In genomic region chr5:149961186-149961685, GRCh38 we compare ENCODE assay signal across 9 cellular contexts. TPM values are rescaled to one million over a fixed set of nuclear protein-coding genes. Genes with fewer than 3 reads are reported as not detected.
DNase-seq lines count a peak whose midpoint lies in the region; ATAC-seq and TF ChIP-seq lines count a peak whose summit lies in the region.
"Had no signal": no experiment of that assay in that cellular context is flagged by ENCODE, and none has a peak within 500 bp of the region (broad histone marks: within the 10 kb centered on the region; RNA-seq: fewer than 3 reads in every experiment).

No MANE protein-coding gene starts in this region.

- no peak for ATAC-seq in CD4-positive, alpha-beta T cell (ENCODE audit: poor library complexity)
- ATAC-seq in natural killer cell treated with Interleukin-12 subunit alpha and Interleukin-12 subunit beta and Interleukin-15 and Interleukin-18, amount 100 ng/mL, for 72 hours, result no peak
- ATAC-seq in GM21367 (IDR thresholded peaks at IDR 0.05; ENCODE audit: unreplicated experiment), result no peak

- TF ChIP-seq CTCF in CD4-positive, alpha-beta T cell (IDR thresholded peaks at IDR 0.05), result no peak
- TF ChIP-seq CTCF in dorsolateral prefrontal cortex (IDR thresholded peaks at IDR 0.05 in 54 of 56, conservative IDR thresholded peaks at IDR 0.05 in 2 of 56; ENCODE audit: low read depth in 1 of 56, partially characterized antibody in 56 of 56), result no peak

- no peak for DNase-seq in CD4-positive, alpha-beta T cell
- DNase-seq in M059J (ENCODE audit: low read depth) (peak; percentile 25), dorsolateral prefrontal cortex (no peak), HuH-7.5 (ENCODE audit: low spot score) (no peak), NCI-H2227 treated with DMSO at 0.1 percent for 48 hours (lab: John Stamatoyannopoulos, UW) (no peak), kidney glomerular epithelial cell (lab: John Stamatoyannopoulos, UW) (no peak)
- no peak for DNase-seq in natural killer cell treated with Interleukin-12 subunit alpha and Interleukin-12 subunit beta and Interleukin-15 and Interleukin-18, amount 100 ng/mL, for 72 hours (ENCODE audit: low spot score)

- H3K9me3 ChIP-seq in CD4-positive, alpha-beta T cell (ENCODE audit: control insufficient read depth, low read length), result no peaks in the 10 kb centered on the region

- H3K4me3 ChIP-seq in dorsolateral prefrontal cortex, result peak overlapping the region; percentile 70 to 99 (median 90)

- H3K27me3 ChIP-seq in CD4-positive, alpha-beta T cell (ENCODE audit: control insufficient read depth, insufficient read depth, low read length), result no peaks in the 10 kb centered on the region
- no peaks in the 10 kb centered on the region for H3K27me3 ChIP-seq in dorsolateral prefrontal cortex

- H3K36me3 Mint-ChIP-seq in CD4-positive, alpha-beta T cell (ENCODE audit: low read depth), result peaks cover 15% of the 10 kb centered on the region
- peaks cover 6% of the 10 kb centered on the region for H3K36me3 Mint-ChIP-seq in natural killer cell treated with Interleukin-12 subunit alpha and Interleukin-12 subunit beta and Interleukin-15 and Interleukin-18, amount 100 ng/mL, for 72 hours

- peak overlapping the region; percentile 75 for H3K27ac Mint-ChIP-seq in CD4-positive, alpha-beta T cell
- H3K27ac Mint-ChIP-seq in natural killer cell treated with Interleukin-12 subunit alpha and Interleukin-12 subunit beta and Interleukin-15 and Interleukin-18, amount 100 ng/mL, for 72 hours, result peak overlapping the region; percentile 95 to 98

- intact Hi-C loops in CD4-positive, alpha-beta T cell (cut with DNase I, micrococcal nuclease), result loop anchor here (5.0 kb wide), 2 partner anchors 41 to 229 kb away; partner anchors contain the start of genes HMGXB3 (in 1 of the 2), PPARGC1B (in 1 of the 2) and TIGD6 (in 1 of the 2)
- intact Hi-C loops in dorsolateral prefrontal cortex (cut with DNase I), result loop anchor here (2.0 to 10.0 kb wide), 4 partner anchors 40 to 326 kb away; partner anchors contain the start of genes HMGXB3 (in 2 of the 2) and TIGD6 (in 2 of the 2)

- POLR2A ChIA-PET in CD4-positive, alpha-beta T cell (lab: Charles Lee), result interaction anchor here (1.3 to 2.6 kb wide), 5 partner anchors 17 to 410 kb away, joined by 3 to 22 read pairs (median 4); partner anchors contain the start of genes CSNK1A1, HMGXB3, PPARGC1B and TIGD6

- H3K27ac ChIP-seq in CD4-positive, alpha-beta T cell (ENCODE audit: low read depth, low read length), result peak overlapping the region; percentile 67
- H3K27ac ChIP-seq in dorsolateral prefrontal cortex, result peak overlapping the region in 51 of 59 donors; percentile 37 to 95 (median 84)

- no peaks in the 10 kb centered on the region for H3K9me3 Mint-ChIP-seq in CD4-positive, alpha-beta T cell
- H3K9me3 Mint-ChIP-seq in natural killer cell treated with Interleukin-12 subunit alpha and Interleukin-12 subunit beta and Interleukin-15 and Interleukin-18, amount 100 ng/mL, for 72 hours, result no peaks in the 10 kb centered on the region

- CTCF ChIA-PET in CD4-positive, alpha-beta T cell (lab: Charles Lee), result interaction anchor here (0.9 to 2.3 kb wide), 3 partner anchors 30 to 127 kb away, joined by 3 to 11 read pairs (median 5); no protein-coding TSS in a partner anchor

- peak overlapping the region; percentile 93 for H3K4me3 Mint-ChIP-seq in CD4-positive, alpha-beta T cell
- H3K4me3 Mint-ChIP-seq in natural killer cell treated with Interleukin-12 subunit alpha and Interleukin-12 subunit beta and Interleukin-15 and Interleukin-18, amount 100 ng/mL, for 72 hours, result peak overlapping the region; percentile 97

- peaks cover 32% of the 10 kb centered on the region for H3K4me1 Mint-ChIP-seq in CD4-positive, alpha-beta T cell (ENCODE audit: low read depth)
- H3K4me1 Mint-ChIP-seq in natural killer cell treated with Interleukin-12 subunit alpha and Interleukin-12 subunit beta and Interleukin-15 and Interleukin-18, amount 100 ng/mL, for 72 hours (ENCODE audit: low read depth in 2 of 2), result peaks cover 34% of the 10 kb centered on the region in 2 donors

- H3K27me3 Mint-ChIP-seq in CD4-positive, alpha-beta T cell, result no peaks in the 10 kb centered on the region
- H3K27me3 Mint-ChIP-seq in natural killer cell treated with Interleukin-12 subunit alpha and Interleukin-12 subunit beta and Interleukin-15 and Interleukin-18, amount 100 ng/mL, for 72 hours, result peaks cover 0 to 2% of the 10 kb centered on the region in 2 donors

RNA-seq across cellular contexts. Expression of gene SLC26A2, which starts 0.7 kb away (rescaled TPM):
- 1 to 10 TPM; 2.8 to 4.2 TPM for total RNA-seq in CD4-positive, alpha-beta T cell
- 11.9 and 17.5 TPM in 2 replicates for total RNA-seq in M059J (2014; rRNA removed; shearing (Covaris generic))
- 10 to 100 TPM in 16 of 120 experiments, 1 to 10 TPM in 104; 2.4 to 17.4 (median 6.9) TPM for total RNA-seq in dorsolateral prefrontal cortex
- total RNA-seq in natural killer cell treated with Interleukin-12 subunit alpha and Interleukin-12 subunit beta and Interleukin-15 and Interleukin-18, amount 100 ng/mL, for 72 hours, result 10 to 100 TPM in 1 of 2 donors, 1 to 10 TPM in 1; 8.6 to 10.1 TPM

RNA-seq across cellular contexts. Expression of gene PDE6A, which starts 16.6 kb away (rescaled TPM):
- total RNA-seq in CD4-positive, alpha-beta T cell, result not detected
- total RNA-seq in M059J (2014; rRNA removed; shearing (Covaris generic)), result 0.02 and 0.22 TPM in 2 replicates
- total RNA-seq in dorsolateral prefrontal cortex, result under 1 TPM in 9 of 120 experiments, not detected in 111; 0.06 to 0.26 (median 0.15) TPM
- total RNA-seq in natural killer cell treated with Interleukin-12 subunit alpha and Interleukin-12 subunit beta and Interleukin-15 and Interleukin-18, amount 100 ng/mL, for 72 hours, result not detected
- total RNA-seq: HT1080 had no signal

RNA-seq across cellular contexts. Expression of gene TIGD6, which starts 39.2 kb away (rescaled TPM):
- total RNA-seq in CD4-positive, alpha-beta T cell, result 1 to 10 TPM; 1.0 to 1.4 TPM
- total RNA-seq in M059J (2014; rRNA removed; shearing (Covaris generic)), result 3.2 and 6.3 TPM in 2 replicates
- total RNA-seq in dorsolateral prefrontal cortex, result 10 to 100 TPM in 1 of 120 experiments, 1 to 10 TPM in 119; 2.6 to 13.1 (median 5.5) TPM
- 1 to 10 TPM; 2.4 to 2.7 TPM for total RNA-seq in natural killer cell treated with Interleukin-12 subunit alpha and Interleukin-12 subunit beta and Interleukin-15 and Interleukin-18, amount 100 ng/mL, for 72 hours

RNA-seq across cellular contexts. Expression of gene HMGXB3, which starts 39.3 kb away (rescaled TPM):
- 10 to 100 TPM; 27.4 to 29.3 TPM for total RNA-seq in CD4-positive, alpha-beta T cell
- 34.4 and 51.2 TPM in 2 replicates for total RNA-seq in M059J (2014; rRNA removed; shearing (Covaris generic))
- total RNA-seq in dorsolateral prefrontal cortex, result 10 to 100 TPM; 21.8 to 41.5 (median 30.5) TPM
- 10 to 100 TPM; 47.5 to 76.7 TPM for total RNA-seq in natural killer cell treated with Interleukin-12 subunit alpha and Interleukin-12 subunit beta and Interleukin-15 and Interleukin-18, amount 100 ng/mL, for 72 hours
